In the genomic region with DNA sequence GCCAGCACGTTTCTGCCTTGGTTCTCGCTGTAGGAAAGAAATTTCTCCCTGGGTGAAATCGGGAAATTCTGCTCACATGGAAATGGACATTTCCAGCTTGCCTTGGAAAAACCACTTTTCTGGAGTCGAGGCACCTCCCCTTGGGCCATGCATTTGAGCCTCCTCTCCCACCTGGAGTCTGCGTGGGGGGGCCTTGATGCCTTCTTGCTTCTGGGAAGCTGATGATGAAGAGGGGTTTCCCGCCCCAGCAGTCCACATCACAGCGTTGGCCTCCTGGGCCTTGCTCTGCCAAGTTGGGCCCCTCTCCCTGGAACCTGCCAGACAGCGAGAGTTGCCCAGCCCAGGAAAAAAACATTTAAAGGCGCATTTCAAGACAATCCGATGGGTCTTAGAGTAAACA, we compare ENCODE assay signal across 18 cellular contexts. TPM values are rescaled to one million over a fixed set of nuclear protein-coding genes. Genes with fewer than 3 reads are reported as not detected.
DNase-seq lines count a peak whose midpoint lies in the region; ATAC-seq and TF ChIP-seq lines count a peak whose summit lies in the region.
"Had no signal": no experiment of that assay in that cellular context is flagged by ENCODE, and none has a peak within 500 bp of the region (broad histone marks: within the 10 kb centered on the region; RNA-seq: fewer than 3 reads in every experiment).

No MANE protein-coding gene starts in this region.

- CTCF ChIA-PET in CD4-positive, alpha-beta memory T cell (lab: Charles Lee; ENCODE audit: partially characterized antibody), result interaction anchor here (1.2 to 7.7 kb wide), 3 partner anchors 19 to 512 kb away, joined by 3 to 75 read pairs (median 11); a partner anchor contains a TSS

- H3K4me3 Mint-ChIP-seq in CD4-positive, CD25-positive, alpha-beta regulatory T cell, result peak overlapping the region; percentile 69 to 85 (median 79)
- peak overlapping the region in 6 of 8 donors; percentile 6 to 67 (median 34) for H3K4me3 Mint-ChIP-seq in CD4-positive, alpha-beta memory T cell
- H3K4me3 Mint-ChIP-seq in nephron (peak overlapping the region in 2 of 3 experiments; percentile 62 to 65), glutamatergic neuron (ENCODE audit: unreplicated experiment) (no peak overlapping the region)
- H3K4me3 Mint-ChIP-seq: HFFc6 had no signal

- H3K4me1 ChIP-seq in CD4-positive, CD25-positive, alpha-beta regulatory T cell (ENCODE audit: control insufficient read depth, insufficient read depth, low read length, poor library complexity, severe bottlenecking), result peaks cover 26% of the 10 kb centered on the region
- H3K4me1 ChIP-seq in CD4-positive, alpha-beta memory T cell (ENCODE audit: insufficient read depth, low read length), result peaks cover 26% of the 10 kb centered on the region
- H3K4me1 ChIP-seq in esophagus squamous epithelium, result peaks cover 18 to 68% (median 43%) of the 10 kb centered on the region in 3 donors

- no peak for ATAC-seq in CD4-positive, CD25-positive, alpha-beta regulatory T cell (ENCODE audit: low read depth in 2 of 2)
- ATAC-seq in HG02588 (IDR thresholded peaks at IDR 0.05; ENCODE audit: unreplicated experiment), result no peak

- H3K36me3 Mint-ChIP-seq in CD4-positive, CD25-positive, alpha-beta regulatory T cell, result no peaks in the 10 kb centered on the region
- H3K36me3 Mint-ChIP-seq in CD4-positive, alpha-beta memory T cell, result peaks cover 0 to 7% of the 10 kb centered on the region in 2 donors
- H3K36me3 Mint-ChIP-seq in nephron (ENCODE audit: low read depth) (peaks cover 4% of the 10 kb centered on the region), glutamatergic neuron (ENCODE audit: unreplicated experiment) (no peaks in the 10 kb centered on the region)

- no peak overlapping the region for H3K27ac Mint-ChIP-seq in CD4-positive, CD25-positive, alpha-beta regulatory T cell
- H3K27ac Mint-ChIP-seq in CD4-positive, alpha-beta memory T cell, result peak overlapping the region in 2 of 7 donors; percentile 10 to 89
- H3K27ac Mint-ChIP-seq in nephron (no peak overlapping the region), glutamatergic neuron (ENCODE audit: unreplicated experiment) (no peak overlapping the region)
- H3K27ac Mint-ChIP-seq: HFFc6 had no signal

- H3K27me3 ChIP-seq in CD4-positive, CD25-positive, alpha-beta regulatory T cell (ENCODE audit: control insufficient read depth, insufficient read depth, low read length), result no peaks in the 10 kb centered on the region
- H3K27me3 ChIP-seq in CD4-positive, alpha-beta memory T cell (ENCODE audit: insufficient read depth, low read length), result no peaks in the 10 kb centered on the region
- H3K27me3 ChIP-seq in esophagus squamous epithelium, result no peaks in the 10 kb centered on the region
- no peaks in the 10 kb centered on the region for H3K27me3 ChIP-seq in MG63

- POLR2A ChIA-PET in CD4-positive, alpha-beta memory T cell (lab: Charles Lee; ENCODE audit: partially characterized antibody), result interaction anchor here (5.5 kb wide), 1 partner anchor 18 kb away, joined by 55 read pairs; a partner anchor contains a TSS

- no peak overlapping the region for H3K27ac ChIP-seq in CD4-positive, CD25-positive, alpha-beta regulatory T cell (ENCODE audit: insufficient read depth, low read length, poor library complexity, severe bottlenecking)
- H3K27ac ChIP-seq in CD4-positive, alpha-beta memory T cell (ENCODE audit: low read depth, low read length), result no peak overlapping the region
- H3K27ac ChIP-seq in esophagus squamous epithelium, result peak overlapping the region in 3 of 4 donors; percentile 62 to 78 (median 66)
- H3K27ac ChIP-seq: KMS-11, PC-9 had no signal

- peaks cover 0 to 19% (median 9%) of the 10 kb centered on the region in 4 donors for H3K4me1 Mint-ChIP-seq in CD4-positive, CD25-positive, alpha-beta regulatory T cell
- peaks cover 8 to 23% (median 16%) of the 10 kb centered on the region in 4 donors for H3K4me1 Mint-ChIP-seq in CD4-positive, alpha-beta memory T cell
- H3K4me1 Mint-ChIP-seq in nephron (peaks cover 19% of the 10 kb centered on the region), glutamatergic neuron (ENCODE audit: low read depth, unreplicated experiment) (peaks cover 4% of the 10 kb centered on the region)

- no peak for DNase-seq in CD4-positive, CD25-positive, alpha-beta regulatory T cell
- no peak for DNase-seq in CD4-positive, alpha-beta memory T cell
- no peak for DNase-seq in esophagus squamous epithelium (lab: John Stamatoyannopoulos, UW)
- no peak for DNase-seq in glutamatergic neuron
- no peak for DNase-seq in MG63
- DNase-seq: COR-L47, HFFc6, NCI-H1105 treated with DMSO at 0.1 percent for 48 hours, NCI-H1930, NCI-H2171, NCI-H446 treated with DMSO at 0.1 percent for 48 hours, NCI-H774, PC-9 had no signal

- no peak overlapping the region for H3K4me3 ChIP-seq in CD4-positive, CD25-positive, alpha-beta regulatory T cell (ENCODE audit: low read depth, low read length)
- no peak overlapping the region for H3K4me3 ChIP-seq in CD4-positive, alpha-beta memory T cell (ENCODE audit: low read length in 2 of 2)
- H3K4me3 ChIP-seq in esophagus squamous epithelium (no peak overlapping the region), MG63 (no peak overlapping the region)
- H3K4me3 ChIP-seq: PC-9 had no signal

- peaks cover 4% of the 10 kb centered on the region for H3K27me3 Mint-ChIP-seq in CD4-positive, CD25-positive, alpha-beta regulatory T cell
- H3K27me3 Mint-ChIP-seq in CD4-positive, alpha-beta memory T cell, result no peaks in the 10 kb centered on the region
- H3K27me3 Mint-ChIP-seq in nephron (ENCODE audit: low read depth), result peaks cover 10% of the 10 kb centered on the region
- peaks cover 7% of the 10 kb centered on the region for H3K27me3 Mint-ChIP-seq in glutamatergic neuron (ENCODE audit: unreplicated experiment)

- H3K9me3 Mint-ChIP-seq in CD4-positive, CD25-positive, alpha-beta regulatory T cell, result no peaks in the 10 kb centered on the region
- H3K9me3 Mint-ChIP-seq in CD4-positive, alpha-beta memory T cell, result no peaks in the 10 kb centered on the region
- H3K9me3 Mint-ChIP-seq in nephron (no peaks in the 10 kb centered on the region), glutamatergic neuron (ENCODE audit: unreplicated experiment) (peaks cover 5% of the 10 kb centered on the region)
- H3K9me3 Mint-ChIP-seq: HFFc6 had no signal

- no peaks in the 10 kb centered on the region for H3K9me3 ChIP-seq in CD4-positive, CD25-positive, alpha-beta regulatory T cell (ENCODE audit: control insufficient read depth in 2 of 2, low read length in 2 of 2)
- H3K9me3 ChIP-seq in CD4-positive, alpha-beta memory T cell (ENCODE audit: control insufficient read depth in 1 of 2, low read length in 2 of 2), result no peaks in the 10 kb centered on the region
- no peaks in the 10 kb centered on the region for H3K9me3 ChIP-seq in esophagus squamous epithelium
- no peaks in the 10 kb centered on the region for H3K9me3 ChIP-seq in MG63

- intact Hi-C loops in CD4-positive, alpha-beta memory T cell (cut with micrococcal nuclease), result no loop called here
- intact Hi-C loops in esophagus squamous epithelium (cut with DNase I), result loop anchor here (10.0 kb wide), 1 partner anchor 91 kb away; no protein-coding TSS in a partner anchor

- TF ChIP-seq CTCF in esophagus squamous epithelium (IDR thresholded peaks at IDR 0.05), result no peak
- TF ChIP-seq CTCF in nephron (IDR thresholded peaks at IDR 0.05; ENCODE audit: unreplicated experiment in 3 of 3), result no peak
- TF ChIP-seq CTCF in glutamatergic neuron (IDR thresholded peaks at IDR 0.05; ENCODE audit: partially characterized antibody, unreplicated experiment), result no peak

- no peak for TF ChIP-seq POLR2A in esophagus squamous epithelium (IDR thresholded peaks at IDR 0.05)

- 60 to 66% methylated on average over 9 to 10 of the region's 10 CpGs for WGBS in esophagus squamous epithelium, 2 donors

- H3K36me3 ChIP-seq in CD4-positive, CD25-positive, alpha-beta regulatory T cell (ENCODE audit: control insufficient read depth, insufficient read depth, low read length), result peaks cover 9% of the 10 kb centered on the region
- H3K36me3 ChIP-seq in CD4-positive, alpha-beta memory T cell (ENCODE audit: insufficient read depth, low read length), result peaks cover 7% of the 10 kb centered on the region
- H3K36me3 ChIP-seq in esophagus squamous epithelium (peaks cover 0 to 12% (median 0%) of the 10 kb centered on the region in 3 donors), MG63 (peaks cover 12% of the 10 kb centered on the region)

RNA-seq across cellular contexts. Expression of a gene that starts 1.8 kb away (rescaled TPM):
- total RNA-seq in CD4-positive, CD25-positive, alpha-beta regulatory T cell, result 27.8 TPM
- 10 to 100 TPM; 21.7 to 26.9 (median 23.7) TPM for polyA plus RNA-seq in CD4-positive, CD25-positive, alpha-beta regulatory T cell
- 10 to 100 TPM; 33.0 to 33.1 TPM for total RNA-seq in CD4-positive, alpha-beta memory T cell
- 10 to 100 TPM; 17.3 to 29.7 TPM for polyA plus RNA-seq in CD4-positive, alpha-beta memory T cell
- total RNA-seq in esophagus squamous epithelium, result 10 to 100 TPM; 15.4 to 22.5 (median 17.6) TPM
- 25.4 TPM for total RNA-seq in glutamatergic neuron (ENCODE audit: unreplicated experiment)
- 11.1 and 24.4 TPM in 2 replicates for total RNA-seq in MG63 (2014; rRNA removed; shearing (Covaris generic); ENCODE audit: low replicate concordance)

RNA-seq across cellular contexts. Expression of a gene that starts 17.7 kb away (rescaled TPM):
- total RNA-seq in CD4-positive, CD25-positive, alpha-beta regulatory T cell, result 37.4 TPM
- polyA plus RNA-seq in CD4-positive, CD25-positive, alpha-beta regulatory T cell, result 10 to 100 TPM; 41.9 to 56.7 (median 52.8) TPM
- 10 to 100 TPM; 45.0 to 45.3 TPM for total RNA-seq in CD4-positive, alpha-beta memory T cell
- 10 to 100 TPM; 48.4 to 55.1 TPM for polyA plus RNA-seq in CD4-positive, alpha-beta memory T cell
- total RNA-seq in esophagus squamous epithelium (10 to 100 TPM; 14.0 to 17.6 (median 16.0) TPM), glutamatergic neuron (ENCODE audit: unreplicated experiment) (62.6 TPM)
- 82.0 and 99.2 TPM in 2 replicates for total RNA-seq in MG63 (2014; rRNA removed; shearing (Covaris generic); ENCODE audit: low replicate concordance)

RNA-seq across cellular contexts. Expression of a gene that starts 21.7 kb away (rescaled TPM):
- not detected for total RNA-seq in CD4-positive, CD25-positive, alpha-beta regulatory T cell
- not detected for polyA plus RNA-seq in CD4-positive, CD25-positive, alpha-beta regulatory T cell
- total RNA-seq in CD4-positive, alpha-beta memory T cell, result not detected
- polyA plus RNA-seq in CD4-positive, alpha-beta memory T cell, result not detected
- 1 to 10 TPM in 3 of 4 donors, under 1 TPM in 1; 0.82 to 3.8 (median 2.3) TPM for total RNA-seq in esophagus squamous epithelium
- 2.3 TPM for total RNA-seq in glutamatergic neuron (ENCODE audit: unreplicated experiment)
- 20.1 and 38.4 TPM in 2 replicates for total RNA-seq in MG63 (2014; rRNA removed; shearing (Covaris generic); ENCODE audit: low replicate concordance)
- total RNA-seq: MCF 10A had no signal

RNA-seq across cellular contexts. Expression of a gene that starts 22.8 kb away (rescaled TPM):
- not detected for total RNA-seq in CD4-positive, CD25-positive, alpha-beta regulatory T cell
- polyA plus RNA-seq in CD4-positive, CD25-positive, alpha-beta regulatory T cell, result not detected
- total RNA-seq in CD4-positive, alpha-beta memory T cell, result not detected
- polyA plus RNA-seq in CD4-positive, alpha-beta memory T cell, result not detected
- not detected for total RNA-seq in esophagus squamous epithelium
- 0.56 TPM for total RNA-seq in glutamatergic neuron (ENCODE audit: unreplicated experiment)
- total RNA-seq in MG63 (2014; rRNA removed; shearing (Covaris generic); ENCODE audit: low replicate concordance), result not detected in 2 replicates
- total RNA-seq: H4, MCF 10A, PC-9 had no signal

Comparison
In these comparisons a context has a peak if more than half of its experiments do, and no peak if none do; other contexts are left out.
1. H3K27ac ChIP-seq: peak in esophagus squamous epithelium (3 of 4); none in CD4-positive, CD25-positive, alpha-beta regulatory T cell (single experiment) and CD4-positive, alpha-beta memory T cell (single experiment).